In the genomic region with DNA sequence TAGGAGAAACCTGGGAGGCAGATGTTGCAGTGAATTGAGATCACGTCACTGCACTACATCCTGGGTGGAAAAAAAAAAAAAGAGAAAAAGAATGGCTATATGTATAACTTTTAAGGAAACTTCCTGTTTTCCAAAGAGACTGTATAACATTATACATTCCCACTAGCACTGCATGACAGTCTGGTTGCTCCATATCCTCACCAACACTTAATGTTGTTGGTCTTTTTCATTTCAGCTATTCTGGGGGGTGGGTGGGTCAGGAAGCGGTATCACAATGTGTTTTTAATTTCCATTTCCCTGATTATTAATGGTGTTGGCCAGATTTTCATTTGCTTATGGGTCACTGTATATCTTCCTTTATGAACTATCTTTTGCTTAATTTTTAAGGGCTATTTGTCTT, we compare ENCODE assay signal across 29 cellular contexts. TPM values are rescaled to one million over a fixed set of nuclear protein-coding genes. Genes with fewer than 3 reads are reported as not detected.
"Had no signal": no experiment of that assay in that cellular context is flagged by ENCODE, and none has a peak within 500 bp of the region (broad histone marks: within the 10 kb centered on the region; RNA-seq: fewer than 3 reads in every experiment).

No MANE protein-coding gene starts in this region.

- FAIRE-seq: urothelium cell line had no signal

- H3K4me3 ChIP-seq: stomach, suprapubic skin, testis, thoracic aorta, thyroid gland, tibial artery, tibial nerve, transverse colon, upper lobe of left lung, upper lobe of right lung, uterus, vagina had no signal

- ATAC-seq: stimulated activated effector memory CD8-positive, alpha-beta T cell treated with anti-CD3 and anti-CD28 coated beads, Interleukin-12 subunit alpha, Interleukin-12 subunit beta, amount 100 ng/mL, for 72 hours; stimulated activated memory B cell treated with anti-CD40 and anti-IgM and Interleukin-4, amounts not matched to agents 10 μg/mL and 1 μg/mL and 100 μg/mL, for 72 hours; stimulated activated naive B cell treated with anti-CD40 and anti-IgM and Interleukin-4, amounts not matched to agents 10 μg/mL and 1 μg/mL and 100 μg/mL, for 72 hours; stimulated activated naive CD8-positive, alpha-beta T cell treated with anti-CD3 and anti-CD28 coated beads, Interleukin-15, amount 100 ng/mL, for 72 hours; stimulated activated naive CD8-positive, alpha-beta T cell treated with anti-CD3 and anti-CD28 coated beads, Interleukin-15, Interleukin-2, amounts not matched to agents 100 U/mL and 50 U/mL, for 24 hours; upper lobe of right lung had no signal

- H3K27me3 ChIP-seq: stomach, suprapubic skin, testis, thyroid gland, tibial artery, tibial nerve, transverse colon, upper lobe of left lung, upper lobe of right lung, uterus, vagina had no signal

- H3K4me1 ChIP-seq: stomach, suprapubic skin, testis, thyroid gland, tibial artery, tibial nerve, transverse colon, upper lobe of left lung, upper lobe of right lung, uterus, vagina had no signal

- H3K27ac ChIP-seq: stomach, suprapubic skin, testis, thoracic aorta, thyroid gland, tibial artery, tibial nerve, transverse colon, upper lobe of left lung, upper lobe of right lung, uterus, vagina had no signal

- H3K36me3 ChIP-seq: stomach, suprapubic skin, thoracic aorta, thyroid gland, tibial artery, transverse colon, upper lobe of left lung, upper lobe of right lung, uterus, vagina had no signal

- DNase-seq: stimulated activated CD4-positive, alpha-beta T cell treated with anti-CD3 and anti-CD28 coated beads, Interleukin-2, amount 100 ng/mL, for 48 hours; stimulated activated CD4-positive, alpha-beta T cell treated with anti-CD3 and anti-CD28 coated beads, Interleukin-4, amount 100 ng/mL, for 1 hour; stimulated activated CD4-positive, alpha-beta T cell treated with anti-CD3 and anti-CD28 coated beads, Interleukin-4, amount 100 ng/mL, for 24 hours; stimulated activated CD4-positive, alpha-beta T cell treated with anti-CD3 and anti-CD28 coated beads, Interleukin-4, amount 100 ng/mL, for 4 hours; stimulated activated CD8-positive, alpha-beta memory T cell treated with anti-CD3 and anti-CD28 coated beads, Interleukin-4, amount 100 ng/mL, for 48 hours; stimulated activated naive B cell treated with anti-CD40 and anti-IgM and Interleukin-4, amounts not matched to agents 10 μg/mL and 1 μg/mL and 100 μg/mL, for 72 hours; stimulated activated naive CD4-positive, alpha-beta T cell; stimulated activated naive CD4-positive, alpha-beta T cell treated with Interleukin-2 at 50 U/mL for 16 hours; stimulated activated naive CD8-positive, alpha-beta T cell treated with anti-CD3 and anti-CD28 coated beads, Interleukin-15, amount 100 ng/mL, for 72 hours; stimulated activated naive CD8-positive, alpha-beta T cell treated with anti-CD3 and anti-CD28 coated beads, Interleukin-15, Interleukin-2, amounts not matched to agents 100 U/mL and 50 U/mL, for 24 hours; stomach; substantia nigra; testis; thyroid gland; tibial artery; transverse colon; trophoblast cell; upper lobe of left lung; upper lobe of right lung; uterus had no signal

- H3K9me3 ChIP-seq: testis, thoracic aorta, thyroid gland, upper lobe of right lung, uterus, vagina had no signal

RNA-seq across cellular contexts. Expression of gene LRIT3, which starts 13.4 kb away (rescaled TPM):
- total RNA-seq: vagina had no signal

RNA-seq across cellular contexts. Expression of gene RRH, which starts 33.5 kb away (rescaled TPM):
- total RNA-seq: transverse colon, upper lobe of right lung, vagina had no signal
- polyA plus RNA-seq: stomach, urinary bladder had no signal

RNA-seq across cellular contexts. Expression of gene EGF, which starts 51.4 kb away (rescaled TPM):
- total RNA-seq: subcutaneous adipose tissue, thoracic aorta had no signal
